Comparison of ENCODE assay signal across 22 cellular contexts in genomic region chr4:4408576-4409335, GRCh38. TPM values are rescaled to one million over a fixed set of nuclear protein-coding genes. Genes with fewer than 3 reads are reported as not detected.
"Had no signal": no experiment of that assay in that cellular context is flagged by ENCODE, and none has a peak within 500 bp of the region (broad histone marks: within the 10 kb centered on the region; RNA-seq: fewer than 3 reads in every experiment).

No MANE protein-coding gene starts in this region.

- ATAC-seq: stimulated activated naive B cell treated with anti-CD40 and anti-IgM and Interleukin-4, amounts not matched to agents 10 μg/mL and 1 μg/mL and 100 μg/mL, for 72 hours had no signal

- H3K4me3 ChIP-seq: cardiac muscle cell, sigmoid colon, smooth muscle cell had no signal

- FAIRE-seq: endometrium had no signal

- H3K4me1 ChIP-seq: sigmoid colon had no signal

- H3K4me2 ChIP-seq: smooth muscle cell had no signal

- H3K36me3 ChIP-seq: cardiac muscle cell, sigmoid colon had no signal

- DNase-seq: activated B cell treated with CpG ODN at 0.5 μM for 24 hours; activated CD4-positive, alpha-beta memory T cell treated with anti-CD3 and anti-CD28 coated beads for 36 hours; activated CD4-positive, alpha-beta T cell treated with anti-CD3 and anti-CD28 coated beads for 4 hours; activated effector memory CD4-positive, alpha-beta T cell treated with Interleukin-2 at 50 U/mL for 16 hours; activated naive CD4-positive, alpha-beta T cell treated with anti-CD3 and anti-CD28 coated beads for 36 hours; activated naive CD8-positive, alpha-beta T cell treated with anti-CD3 and anti-CD28 coated beads, Interleukin-2, amount 10 ng/mL, durations not matched to agents 7 days and 5 days; activated T-cell treated with anti-CD3 and anti-CD28 coated beads, Interleukin-2, amount 50 U/mL, for 72 hours; amniotic stem cell; erythroblast; foreskin melanocyte; hippocampal formation; mesenchymal stem cell; retina; sigmoid colon; stimulated activated CD4-positive, alpha-beta T cell treated with anti-CD3 and anti-CD28 coated beads, Interleukin-15, amount 100 ng/mL, for 24 hours; stimulated activated CD8-positive, alpha-beta memory T cell treated with anti-CD3 and anti-CD28 coated beads, Interleukin-4, amount 100 ng/mL, for 48 hours; stimulated activated naive B cell treated with anti-CD40 and anti-IgM and Interleukin-4, amounts not matched to agents 10 μg/mL and 1 μg/mL and 100 μg/mL, for 72 hours; T1000; trophoblast cell had no signal

- H3K27ac ChIP-seq: cardiac muscle cell, sigmoid colon had no signal

- H3K27me3 ChIP-seq: cardiac muscle cell had no signal

- H3K9me3 ChIP-seq: sigmoid colon had no signal

RNA-seq across cellular contexts. Expression of gene NSG1, which starts 21.9 kb away (rescaled TPM):
- total RNA-seq: activated B cell treated with CpG ODN at 0.5 μM for 24 hours had no signal
